ENCODE assay signal across 8 cellular contexts in the genomic region with DNA sequence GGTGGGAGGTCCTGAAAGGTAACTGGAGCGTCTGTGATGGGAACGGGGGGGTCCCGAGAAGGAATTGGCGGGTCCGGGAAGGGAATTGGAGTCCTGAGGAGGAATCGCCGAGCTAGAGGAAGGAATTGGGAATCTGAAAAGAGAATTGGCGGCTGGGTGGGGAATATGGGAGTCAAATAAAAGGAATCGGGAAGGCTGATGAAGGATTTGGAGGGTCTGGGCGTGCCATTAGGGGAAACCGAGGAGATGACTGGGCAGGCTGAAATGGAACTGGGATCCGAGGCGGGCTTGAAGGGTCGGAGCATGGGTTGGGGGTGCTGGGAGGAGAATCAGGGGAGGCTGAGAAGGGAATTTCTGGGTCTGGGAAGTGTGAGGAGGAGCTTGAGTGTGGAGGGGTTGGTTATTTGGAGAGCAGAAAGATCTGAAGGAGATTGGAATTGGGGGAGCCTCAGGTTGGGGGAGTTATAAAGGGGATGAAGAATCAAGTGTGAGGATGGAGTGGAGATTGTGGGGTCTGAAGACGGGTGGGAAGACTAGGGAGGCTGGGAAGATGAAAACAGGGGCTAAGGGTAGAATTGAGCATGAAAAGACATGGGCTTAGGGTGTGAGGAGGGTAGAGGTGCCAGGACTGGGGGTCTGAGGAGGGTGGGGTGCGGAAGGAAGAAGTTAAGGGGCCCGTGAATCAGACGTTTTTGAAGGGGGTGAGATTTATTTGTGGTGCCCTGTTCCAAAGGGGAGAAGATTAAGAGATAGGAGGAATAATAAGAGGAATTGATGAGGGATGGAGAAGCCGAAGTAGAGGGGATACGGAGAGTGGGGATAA. TPM values are rescaled to one million over a fixed set of nuclear protein-coding genes. Genes with fewer than 3 reads are reported as not detected.
DNase-seq lines count a peak whose midpoint lies in the region; ATAC-seq and TF ChIP-seq lines count a peak whose summit lies in the region.

No MANE protein-coding gene starts in this region.

- peaks cover 4 to 48% (median 11%) of the 10 kb centered on the region in 4 donors for H3K4me1 ChIP-seq in Peyer's patch

- H3K27ac Mint-ChIP-seq in progenitor cell of endocrine pancreas = peak overlapping the region; percentile 96

- no peaks in the 10 kb centered on the region for H3K9me3 ChIP-seq in Peyer's patch

- DNase-seq in GM12865 (ENCODE audit: low read depth) = no peak
- peak in 1 of 3 donors; percentile 62 for DNase-seq in Peyer's patch
- DNase-seq in epithelial cell of proximal tubule (ENCODE audit: low read depth) = no peak
- DNase-seq in progenitor cell of endocrine pancreas (ENCODE audit: low spot score, unreplicated experiment) = no peak
- no peak for DNase-seq in effector CD8-positive, alpha-beta T cell (lab: John Stamatoyannopoulos, UW)
- no peak for DNase-seq in stimulated activated CD4-positive, alpha-beta T cell treated with anti-CD3 and anti-CD28 coated beads, Interleukin-12 subunit alpha, Interleukin-12 subunit beta, amount 100 ng/mL, for 4 hours

- H3K9me3 Mint-ChIP-seq in progenitor cell of endocrine pancreas (ENCODE audit: low read depth) = no peaks in the 10 kb centered on the region

- no peak for TF ChIP-seq POLR2A in Peyer's patch (IDR thresholded peaks at IDR 0.05)

- H3K27me3 ChIP-seq in Peyer's patch = no peaks in the 10 kb centered on the region

- H3K36me3 Mint-ChIP-seq in progenitor cell of endocrine pancreas (ENCODE audit: insufficient read depth) = no peaks in the 10 kb centered on the region

- H3K27me3 Mint-ChIP-seq in progenitor cell of endocrine pancreas = no peaks in the 10 kb centered on the region

- H3K27ac ChIP-seq in Peyer's patch = peak overlapping the region; percentile 91 to 95 (median 92)

- no peaks in the 10 kb centered on the region for H3K36me3 ChIP-seq in Peyer's patch

- TF ChIP-seq CTCF in GM12865 (IDR thresholded peaks at IDR 0.05; ENCODE audit: insufficient read depth, low read depth, low read length, missing control alignments) (no peak), Peyer's patch (IDR thresholded peaks at IDR 0.05) (no peak), epithelial cell of proximal tubule (conservative IDR thresholded peaks at IDR 0.05; ENCODE audit: low read depth, low read length) (no peak), progenitor cell of endocrine pancreas (IDR thresholded peaks at IDR 0.05; ENCODE audit: unreplicated experiment) (no peak)

- peak overlapping the region; percentile 99 for H3K4me3 Mint-ChIP-seq in progenitor cell of endocrine pancreas (ENCODE audit: low read depth)

- ATAC-seq in GM21367 (IDR thresholded peaks at IDR 0.05; ENCODE audit: unreplicated experiment) (no peak), HG02763 (IDR thresholded peaks at IDR 0.05; ENCODE audit: unreplicated experiment) (no peak)

- peak overlapping the region; percentile 97 for H3K4me3 ChIP-seq in GM12865 (ENCODE audit: low read depth, low read length)
- peak overlapping the region; percentile 67 to 99 (median 88) for H3K4me3 ChIP-seq in Peyer's patch
- peak overlapping the region; percentile 89 for H3K4me3 ChIP-seq in epithelial cell of proximal tubule (ENCODE audit: low read depth, low read length)

- H3K4me1 Mint-ChIP-seq in progenitor cell of endocrine pancreas (ENCODE audit: low read depth) = peaks cover 45% of the 10 kb centered on the region

RNA-seq across cellular contexts. Expression of a gene that starts 0.7 kb away (rescaled TPM):
- total RNA-seq in Peyer's patch (1,000 to 10,000 TPM in 1 of 4 donors, 100 to 1,000 TPM in 3; 360 to 1,049 (median 814) TPM), epithelial cell of proximal tubule (629 and 634 TPM in 2 replicates), progenitor cell of endocrine pancreas (639 and 657 TPM in 2 replicates)

RNA-seq across cellular contexts. Expression of a gene that starts 29.2 kb away (rescaled TPM):
- total RNA-seq in Peyer's patch (100 to 1,000 TPM; 314 to 442 (median 369) TPM), epithelial cell of proximal tubule (548 and 564 TPM in 2 replicates), progenitor cell of endocrine pancreas (193 and 203 TPM in 2 replicates)

RNA-seq across cellular contexts. Expression of a gene that starts 30.4 kb away (rescaled TPM):
- total RNA-seq in Peyer's patch (100 to 1,000 TPM in 1 of 4 donors, 10 to 100 TPM in 1, 1 to 10 TPM in 2; 7.0 to 116 (median 10.4) TPM), epithelial cell of proximal tubule (0.43 and 3.1 TPM in 2 replicates), progenitor cell of endocrine pancreas (6.7 and 10.9 TPM in 2 replicates)
